Comparison of ENCODE assay signal across 37 cellular contexts in the genomic region with DNA sequence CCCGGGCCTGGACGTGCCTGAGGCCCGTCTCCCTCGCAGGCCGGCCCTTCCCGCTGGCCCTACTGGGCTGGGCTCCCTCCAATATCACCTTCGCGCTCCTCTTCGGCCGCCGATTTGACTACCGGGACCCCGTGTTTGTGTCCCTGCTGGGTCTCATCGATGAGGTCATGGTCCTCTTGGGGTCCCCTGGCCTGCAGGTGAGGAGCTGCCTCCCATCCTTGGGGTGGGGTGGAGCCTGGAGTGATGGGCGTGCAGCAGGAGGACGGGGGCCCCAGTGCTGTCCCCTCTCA. TPM values are rescaled to one million over a fixed set of nuclear protein-coding genes. Genes with fewer than 3 reads are reported as not detected.
"Had no signal": no experiment of that assay in that cellular context is flagged by ENCODE, and none has a peak within 500 bp of the region (broad histone marks: within the 10 kb centered on the region; RNA-seq: fewer than 3 reads in every experiment).

No MANE protein-coding gene starts in this region.

- H3K9me3 Mint-ChIP-seq: activated CD4-positive, alpha-beta memory T cell treated with anti-CD3 and anti-CD28 coated beads, Interleukin-2, amount 10 ng/mL, durations not matched to agents 7 days and 5 days; activated naive CD8-positive, alpha-beta T cell treated with anti-CD3 and anti-CD28 coated beads for 36 hours had no signal

- DNase-seq: activated CD4-positive, alpha-beta memory T cell treated with anti-CD3 and anti-CD28 coated beads, Interleukin-2, amount 10 ng/mL, durations not matched to agents 7 days and 5 days; activated CD4-positive, alpha-beta T cell treated with anti-CD3 and anti-CD28 coated beads for 1 hour; activated CD4-positive, alpha-beta T cell treated with anti-CD3 and anti-CD28 coated beads for 48 hours; activated CD4-positive, CD25-positive, alpha-beta regulatory T cell; activated CD8-positive, alpha-beta memory T cell treated with anti-CD3 and anti-CD28 coated beads for 24 hours; activated CD8-positive, alpha-beta memory T cell treated with anti-CD3 and anti-CD28 coated beads, Interleukin-2, amount 10 ng/mL, durations not matched to agents 7 days and 5 days; activated CD8-positive, alpha-beta memory T cell treated with anti-CD3 and anti-CD28 coated beads, Interleukin-2, amount 50 U/mL, for 48 hours; activated effector memory CD4-positive, alpha-beta T cell treated with anti-CD3 and anti-CD28 coated beads, Interleukin-2, amount 50 U/mL, for 16 hours; activated naive CD4-positive, alpha-beta T cell; activated naive CD4-positive, alpha-beta T cell treated with anti-CD3 and anti-CD28 coated beads, Interleukin-2, amount 50 U/mL, for 16 hours; activated naive CD8-positive, alpha-beta T cell treated with anti-CD3 and anti-CD28 coated beads for 36 hours; activated T-cell treated with anti-CD3 and anti-CD28 coated beads, Interleukin-2, amount 50 U/mL, for 48 hours; body of pancreas; MM.1S; MV-4-11; NCI-H1092; NCI-H1436 treated with DMSO at 0.1 percent for 48 hours; NCI-H1694 treated with DMSO at 0.1 percent for 48 hours; NCI-H2029; NCI-H510A; NCI-H526; NCI-H748 treated with DMSO at 0.1 percent for 48 hours; PC-9; SIG-M5; SW 1271; T1000; WERI-Rb-1 had no signal

- H3K9me3 ChIP-seq: adrenal gland, body of pancreas, breast epithelium had no signal

- H2AFZ ChIP-seq: PC-9 had no signal

- H3K27ac Mint-ChIP-seq: activated CD4-positive, alpha-beta memory T cell treated with anti-CD3 and anti-CD28 coated beads, Interleukin-2, amount 10 ng/mL, durations not matched to agents 7 days and 5 days; activated CD8-positive, alpha-beta memory T cell treated with anti-CD3 and anti-CD28 coated beads, Interleukin-2, amount 10 ng/mL, durations not matched to agents 7 days and 5 days; activated naive CD8-positive, alpha-beta T cell treated with anti-CD3 and anti-CD28 coated beads for 36 hours had no signal

- H3K4me3 Mint-ChIP-seq: activated CD4-positive, alpha-beta memory T cell treated with anti-CD3 and anti-CD28 coated beads, Interleukin-2, amount 10 ng/mL, durations not matched to agents 7 days and 5 days; activated CD8-positive, alpha-beta memory T cell treated with anti-CD3 and anti-CD28 coated beads, Interleukin-2, amount 10 ng/mL, durations not matched to agents 7 days and 5 days; activated naive CD8-positive, alpha-beta T cell treated with anti-CD3 and anti-CD28 coated beads for 36 hours had no signal

- H3K4me3 ChIP-seq: body of pancreas, breast epithelium, PC-9 had no signal

- H3K4me1 Mint-ChIP-seq: activated CD4-positive, alpha-beta memory T cell treated with anti-CD3 and anti-CD28 coated beads, Interleukin-2, amount 10 ng/mL, durations not matched to agents 7 days and 5 days; activated CD8-positive, alpha-beta memory T cell treated with anti-CD3 and anti-CD28 coated beads, Interleukin-2, amount 10 ng/mL, durations not matched to agents 7 days and 5 days; activated naive CD8-positive, alpha-beta T cell treated with anti-CD3 and anti-CD28 coated beads for 36 hours had no signal

- H3K4me2 ChIP-seq: PC-9 had no signal

- H3K27me3 ChIP-seq: adrenal gland, body of pancreas had no signal

- FAIRE-seq: astrocyte, RCC 7860 had no signal

- H3K27ac ChIP-seq: breast epithelium, PC-9, RWPE1, WERI-Rb-1 had no signal

- H3K36me3 Mint-ChIP-seq: activated CD8-positive, alpha-beta memory T cell treated with anti-CD3 and anti-CD28 coated beads, Interleukin-2, amount 10 ng/mL, durations not matched to agents 7 days and 5 days; activated naive CD8-positive, alpha-beta T cell treated with anti-CD3 and anti-CD28 coated beads for 36 hours had no signal

- H3K36me3 ChIP-seq: adrenal gland, breast epithelium, WERI-Rb-1 had no signal

- H3K27me3 Mint-ChIP-seq: activated CD4-positive, alpha-beta memory T cell treated with anti-CD3 and anti-CD28 coated beads, Interleukin-2, amount 10 ng/mL, durations not matched to agents 7 days and 5 days; activated CD8-positive, alpha-beta memory T cell treated with anti-CD3 and anti-CD28 coated beads, Interleukin-2, amount 10 ng/mL, durations not matched to agents 7 days and 5 days had no signal

- ATAC-seq: activated CD8-positive, alpha-beta memory T cell treated with anti-CD3 and anti-CD28 coated beads, Interleukin-2, amount 10 ng/mL, durations not matched to agents 7 days and 5 days; body of pancreas; Right ventricle myocardium inferior had no signal

RNA-seq across cellular contexts. Expression of gene CYP2W1, which starts 2.1 kb away (rescaled TPM):
- total RNA-seq: activated CD4-positive, alpha-beta memory T cell treated with anti-CD3 and anti-CD28 coated beads, Interleukin-2, amount 10 ng/mL, durations not matched to agents 7 days and 5 days; activated CD8-positive, alpha-beta memory T cell treated with anti-CD3 and anti-CD28 coated beads, Interleukin-2, amount 10 ng/mL, durations not matched to agents 7 days and 5 days; activated naive CD8-positive, alpha-beta T cell treated with anti-CD3 and anti-CD28 coated beads for 36 hours; astrocyte; body of pancreas; breast epithelium; cardiac septum; LHCN-M2; PC-9; Right ventricle myocardium inferior; T-helper 1 cell treated with Interleukin-12 subunit alpha and Interleukin-12 subunit beta and Interleukin-4 antibody, amounts not matched to agents 30 ng/mL and 1 ng/mL, for 36 hours; T-helper 2 cell treated with Interferon-gamma antibody and Interleukin-4, amounts not matched to agents 100 ng/mL and 5 ng/mL, for 36 hours had no signal
